Comparison of ENCODE assay signal across 29 cellular contexts in genomic region chr10:95169522-95169921, GRCh38. TPM values are rescaled to one million over a fixed set of nuclear protein-coding genes. Genes with fewer than 3 reads are reported as not detected.
"Had no signal": no experiment of that assay in that cellular context is flagged by ENCODE, and none has a peak within 500 bp of the region (broad histone marks: within the 10 kb centered on the region; RNA-seq: fewer than 3 reads in every experiment).

No MANE protein-coding gene starts in this region.

- H3K27ac ChIP-seq: stomach, suprapubic skin, testis, thoracic aorta, thyroid gland, tibial artery, tibial nerve, transverse colon, upper lobe of left lung, upper lobe of right lung, uterus, vagina had no signal

- H3K4me1 ChIP-seq: stomach, suprapubic skin, testis, thyroid gland, tibial artery, tibial nerve, transverse colon, upper lobe of left lung, upper lobe of right lung, uterus, vagina had no signal

- H3K9me3 ChIP-seq: stomach, suprapubic skin, testis, thoracic aorta, thyroid gland, transverse colon, upper lobe of right lung, uterus, vagina had no signal

- ATAC-seq: stimulated activated effector memory CD8-positive, alpha-beta T cell treated with anti-CD3 and anti-CD28 coated beads, Interleukin-12 subunit alpha, Interleukin-12 subunit beta, amount 100 ng/mL, for 72 hours; stimulated activated memory B cell treated with anti-CD40 and anti-IgM and Interleukin-4, amounts not matched to agents 10 μg/mL and 1 μg/mL and 100 μg/mL, for 72 hours; stimulated activated naive B cell treated with anti-CD40 and anti-IgM and Interleukin-4, amounts not matched to agents 10 μg/mL and 1 μg/mL and 100 μg/mL, for 72 hours; stimulated activated naive CD8-positive, alpha-beta T cell treated with anti-CD3 and anti-CD28 coated beads, Interleukin-15, amount 100 ng/mL, for 72 hours; stimulated activated naive CD8-positive, alpha-beta T cell treated with anti-CD3 and anti-CD28 coated beads, Interleukin-15, Interleukin-2, amounts not matched to agents 100 U/mL and 50 U/mL, for 24 hours; upper lobe of right lung had no signal

- H3K4me3 ChIP-seq: stomach, suprapubic skin, testis, thoracic aorta, thyroid gland, tibial artery, tibial nerve, transverse colon, upper lobe of left lung, upper lobe of right lung, uterus, vagina had no signal

- H3K36me3 ChIP-seq: stomach, suprapubic skin, thoracic aorta, thyroid gland, tibial artery, tibial nerve, transverse colon, upper lobe of left lung, upper lobe of right lung, uterus, vagina had no signal

- DNase-seq: stimulated activated CD4-positive, alpha-beta T cell treated with anti-CD3 and anti-CD28 coated beads, Interleukin-2, amount 100 ng/mL, for 48 hours; stimulated activated CD4-positive, alpha-beta T cell treated with anti-CD3 and anti-CD28 coated beads, Interleukin-4, amount 100 ng/mL, for 1 hour; stimulated activated CD4-positive, alpha-beta T cell treated with anti-CD3 and anti-CD28 coated beads, Interleukin-4, amount 100 ng/mL, for 24 hours; stimulated activated CD4-positive, alpha-beta T cell treated with anti-CD3 and anti-CD28 coated beads, Interleukin-4, amount 100 ng/mL, for 4 hours; stimulated activated CD8-positive, alpha-beta memory T cell treated with anti-CD3 and anti-CD28 coated beads, Interleukin-4, amount 100 ng/mL, for 48 hours; stimulated activated naive B cell treated with anti-CD40 and anti-IgM and Interleukin-4, amounts not matched to agents 10 μg/mL and 1 μg/mL and 100 μg/mL, for 72 hours; stimulated activated naive CD4-positive, alpha-beta T cell; stimulated activated naive CD4-positive, alpha-beta T cell treated with Interleukin-2 at 50 U/mL for 16 hours; stimulated activated naive CD8-positive, alpha-beta T cell treated with anti-CD3 and anti-CD28 coated beads, Interleukin-15, amount 100 ng/mL, for 72 hours; stimulated activated naive CD8-positive, alpha-beta T cell treated with anti-CD3 and anti-CD28 coated beads, Interleukin-15, Interleukin-2, amounts not matched to agents 100 U/mL and 50 U/mL, for 24 hours; stomach; substantia nigra; testis; thyroid gland; tibial artery; transverse colon; trophoblast cell; upper lobe of left lung; upper lobe of right lung; uterus had no signal

- FAIRE-seq: urothelium cell line had no signal

- H3K27me3 ChIP-seq: stomach, suprapubic skin, testis, thyroid gland, tibial artery, tibial nerve, transverse colon, upper lobe of left lung, upper lobe of right lung, uterus, vagina had no signal

RNA-seq across cellular contexts. Expression of gene ACSM6, which starts 24.5 kb away (rescaled TPM):
- total RNA-seq: subcutaneous adipose tissue, temporal lobe, testis, thoracic aorta, tibial nerve, transverse colon, upper lobe of left lung, upper lobe of right lung, uterus, vagina had no signal
